ENCODE assay signal across 23 cellular contexts in the genomic region with DNA sequence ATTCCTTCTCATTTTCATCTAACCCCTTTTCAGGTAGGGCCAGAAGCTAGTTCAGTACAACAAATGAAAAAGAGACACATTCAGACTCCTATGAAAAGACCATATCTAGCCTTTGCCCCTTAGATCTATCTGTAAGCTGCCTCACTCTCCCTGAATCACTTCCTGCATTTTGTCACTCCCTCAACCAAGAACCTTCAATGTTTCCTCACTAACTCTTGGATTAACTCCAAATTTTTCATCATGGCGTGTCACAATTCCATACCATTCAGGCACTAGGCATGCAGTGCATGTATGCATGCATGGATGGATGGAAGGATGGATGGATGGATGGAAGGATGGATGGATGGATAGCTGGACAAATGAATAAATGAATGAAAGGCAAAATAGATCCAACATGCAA.
"Had no signal": no experiment of that assay in that cellular context is flagged by ENCODE, and none has a peak within 500 bp of the region (broad histone marks: within the 10 kb centered on the region; RNA-seq: fewer than 3 reads in every experiment).

No MANE protein-coding gene starts in this region.

- H3K9me3 ChIP-seq: lower lobe of right lung, prostate gland, thyroid gland had no signal

- H3K4me3 ChIP-seq: lower lobe of right lung, prostate gland, skin epidermis, thyroid gland had no signal

- H3K4me1 ChIP-seq: prostate gland had no signal

- H3K36me3 ChIP-seq: lower lobe of right lung, prostate gland, thyroid gland had no signal

- H3K27me3 ChIP-seq: thyroid gland had no signal

- H3K27ac ChIP-seq: lower lobe of right lung, prostate gland, skin epidermis, thyroid gland, VCaP had no signal

- DNase-seq: activated CD4-positive, alpha-beta memory T cell treated with anti-CD3 and anti-CD28 coated beads for 36 hours; activated CD4-positive, alpha-beta T cell treated with anti-CD3 and anti-CD28 coated beads for 36 hours; activated gamma-delta T cell; activated T-cell treated with anti-CD3 and anti-CD28 coated beads, Interleukin-2, amount 50 U/mL, for 4 hours; amniotic stem cell; endodermal cell; glutamatergic neuron; hypothalamus; lower lobe of right lung; right cardiac atrium; stimulated activated CD4-positive, alpha-beta T cell treated with anti-CD3 and anti-CD28 coated beads, Interleukin-15, amount 100 ng/mL, for 24 hours; stimulated activated CD4-positive, alpha-beta T cell treated with anti-CD3 and anti-CD28 coated beads, Interleukin-4, amount 100 ng/mL, for 1 hour; stimulated activated naive B cell treated with anti-CD40 and anti-IgM and Interleukin-4, amounts not matched to agents 10 μg/mL and 1 μg/mL and 100 μg/mL, for 72 hours; T-helper 1 cell; T1000; thyroid gland had no signal

- H3K4me1 Mint-ChIP-seq: stimulated activated naive B cell treated with anti-CD40 and anti-IgM and Interleukin-4, amounts not matched to agents 10 μg/mL and 1 μg/mL and 100 μg/mL, for 72 hours had no signal

- H3K4me3 Mint-ChIP-seq: activated CD4-positive, alpha-beta memory T cell treated with anti-CD3 and anti-CD28 coated beads for 36 hours; activated CD4-positive, alpha-beta T cell treated with anti-CD3 and anti-CD28 coated beads for 36 hours; activated naive CD8-positive, alpha-beta T cell; activated T-cell treated with anti-CD3 and anti-CD28 coated beads, Interleukin-2, amount 50 U/mL, for 4 hours; brain; endodermal cell; mesothelial cell of epicardium; neural crest cell; stimulated activated naive B cell treated with anti-CD40 and anti-IgM and Interleukin-4, amounts not matched to agents 10 μg/mL and 1 μg/mL and 100 μg/mL, for 72 hours had no signal

- H3K9me3 Mint-ChIP-seq: activated CD4-positive, alpha-beta memory T cell treated with anti-CD3 and anti-CD28 coated beads for 36 hours; activated T-cell treated with anti-CD3 and anti-CD28 coated beads, Interleukin-2, amount 50 U/mL, for 4 hours; endodermal cell; mesothelial cell of epicardium; stimulated activated naive B cell treated with anti-CD40 and anti-IgM and Interleukin-4, amounts not matched to agents 10 μg/mL and 1 μg/mL and 100 μg/mL, for 72 hours had no signal

- H3K27me3 Mint-ChIP-seq: activated CD4-positive, alpha-beta memory T cell treated with anti-CD3 and anti-CD28 coated beads for 36 hours; activated CD4-positive, alpha-beta T cell treated with anti-CD3 and anti-CD28 coated beads for 36 hours; activated naive CD8-positive, alpha-beta T cell; brain had no signal

- H3K27ac Mint-ChIP-seq: activated CD4-positive, alpha-beta memory T cell treated with anti-CD3 and anti-CD28 coated beads for 36 hours; activated CD4-positive, alpha-beta T cell treated with anti-CD3 and anti-CD28 coated beads for 36 hours; activated naive CD8-positive, alpha-beta T cell; endodermal cell; mesothelial cell of epicardium; stimulated activated naive B cell treated with anti-CD40 and anti-IgM and Interleukin-4, amounts not matched to agents 10 μg/mL and 1 μg/mL and 100 μg/mL, for 72 hours had no signal

- ATAC-seq: activated CD4-positive, alpha-beta T cell treated with anti-CD3 and anti-CD28 coated beads for 36 hours; activated T-cell treated with anti-CD3 and anti-CD28 coated beads, Interleukin-2, amount 50 U/mL, for 4 hours; lower lobe of right lung; right cardiac atrium; stimulated activated naive B cell treated with anti-CD40 and anti-IgM and Interleukin-4, amounts not matched to agents 10 μg/mL and 1 μg/mL and 100 μg/mL, for 72 hours had no signal

- H3K36me3 Mint-ChIP-seq: activated CD4-positive, alpha-beta memory T cell treated with anti-CD3 and anti-CD28 coated beads for 36 hours; brain; mesothelial cell of epicardium had no signal
